28 cellular contexts compared by ENCODE assay signal in genomic region chr14:61119006-61119405, GRCh38.
"Had no signal": no experiment of that assay in that cellular context is flagged by ENCODE, and none has a peak within 500 bp of the region (broad histone marks: within the 10 kb centered on the region; RNA-seq: fewer than 3 reads in every experiment).

No MANE protein-coding gene starts in this region.

- H3K27me3 ChIP-seq: adrenal gland, ascending aorta, brain microvascular endothelial cell, foreskin keratinocyte, left lung had no signal

- H3K4me3 Mint-ChIP-seq: activated naive CD8-positive, alpha-beta T cell; activated T-cell treated with anti-CD3 and anti-CD28 coated beads, Interleukin-2, amount 50 U/mL, for 4 hours; dendritic cell treated with granulocyte-macrophage colony-stimulating factor and Interleukin-4, amounts not matched to agents 40 ng/mL and 50 ng/mL, for 4 days; naive thymus-derived CD4-positive, alpha-beta T cell; neural crest cell; stimulated activated naive B cell treated with anti-CD40 and anti-IgM and Interleukin-4, amounts not matched to agents 10 μg/mL and 1 μg/mL and 100 μg/mL, for 72 hours; type B pancreatic cell had no signal

- H3K4me3 ChIP-seq: adrenal gland, ascending aorta, left lung, lung, thoracic aorta had no signal

- H3K27ac ChIP-seq: adrenal gland, ascending aorta, brain microvascular endothelial cell, foreskin keratinocyte, left lung, thoracic aorta had no signal

- H3K36me3 ChIP-seq: adrenal gland, ascending aorta, brain microvascular endothelial cell, left lung, thoracic aorta had no signal

- DNase-seq: activated CD4-positive, alpha-beta T cell treated with anti-CD3 and anti-CD28 coated beads for 4 hours; activated CD4-positive, alpha-beta T cell treated with anti-CD3 and anti-CD28 coated beads, Interleukin-2, amount 50 U/mL, for 48 hours; activated CD4-positive, CD25-positive, alpha-beta regulatory T cell; activated CD8-positive, alpha-beta memory T cell treated with anti-CD3 and anti-CD28 coated beads, Interleukin-2, amount 50 U/mL, for 48 hours; activated naive CD4-positive, alpha-beta T cell; activated T-cell treated with anti-CD3 and anti-CD28 coated beads, Interleukin-2, amount 50 U/mL, for 4 hours; adrenal gland; brain microvascular endothelial cell; caudate nucleus; effector CD8-positive, alpha-beta T cell; foreskin keratinocyte; kidney glomerular epithelial cell; left lung; naive thymus-derived CD4-positive, alpha-beta T cell; retina; stimulated activated CD4-positive, alpha-beta T cell treated with anti-CD3 and anti-CD28 coated beads, Interleukin-2, amount 100 ng/mL, for 48 hours; stimulated activated CD8-positive, alpha-beta memory T cell treated with anti-CD3 and anti-CD28 coated beads, Interleukin-4, amount 100 ng/mL, for 48 hours; stimulated activated naive B cell treated with anti-CD40 and anti-IgM and Interleukin-4, amounts not matched to agents 10 μg/mL and 1 μg/mL and 100 μg/mL, for 72 hours; T-helper 9 cell had no signal

- ATAC-seq: activated T-cell treated with anti-CD3 and anti-CD28 coated beads, Interleukin-2, amount 50 U/mL, for 4 hours; foreskin keratinocyte; left lung; naive thymus-derived CD4-positive, alpha-beta T cell; stimulated activated naive B cell treated with anti-CD40 and anti-IgM and Interleukin-4, amounts not matched to agents 10 μg/mL and 1 μg/mL and 100 μg/mL, for 72 hours had no signal

- H3K4me1 ChIP-seq: adrenal gland, ascending aorta, foreskin keratinocyte, left lung had no signal

- H3K9me3 ChIP-seq: ascending aorta, thoracic aorta had no signal

- H3K36me3 Mint-ChIP-seq: activated naive CD8-positive, alpha-beta T cell had no signal

- H3K27ac Mint-ChIP-seq: activated naive CD8-positive, alpha-beta T cell; activated T-helper 2 cell treated with anti-CD3 and anti-CD28 coated beads, Interferon-gamma antibody, Interleukin-2, Interleukin-4, amounts not matched to agents 10 μg/mL and 5 μg/mL and 100 μg/mL, durations not matched to agents 14 hours and 24 hours and 36 hours; naive thymus-derived CD4-positive, alpha-beta T cell; progenitor cell of endocrine pancreas; stimulated activated naive B cell treated with anti-CD40 and anti-IgM and Interleukin-4, amounts not matched to agents 10 μg/mL and 1 μg/mL and 100 μg/mL, for 72 hours; type B pancreatic cell had no signal

- H3K27me3 Mint-ChIP-seq: activated naive CD8-positive, alpha-beta T cell; dendritic cell treated with granulocyte-macrophage colony-stimulating factor and Interleukin-4, amounts not matched to agents 40 ng/mL and 50 ng/mL, for 4 days; progenitor cell of endocrine pancreas; type B pancreatic cell had no signal
